In the genomic region with DNA sequence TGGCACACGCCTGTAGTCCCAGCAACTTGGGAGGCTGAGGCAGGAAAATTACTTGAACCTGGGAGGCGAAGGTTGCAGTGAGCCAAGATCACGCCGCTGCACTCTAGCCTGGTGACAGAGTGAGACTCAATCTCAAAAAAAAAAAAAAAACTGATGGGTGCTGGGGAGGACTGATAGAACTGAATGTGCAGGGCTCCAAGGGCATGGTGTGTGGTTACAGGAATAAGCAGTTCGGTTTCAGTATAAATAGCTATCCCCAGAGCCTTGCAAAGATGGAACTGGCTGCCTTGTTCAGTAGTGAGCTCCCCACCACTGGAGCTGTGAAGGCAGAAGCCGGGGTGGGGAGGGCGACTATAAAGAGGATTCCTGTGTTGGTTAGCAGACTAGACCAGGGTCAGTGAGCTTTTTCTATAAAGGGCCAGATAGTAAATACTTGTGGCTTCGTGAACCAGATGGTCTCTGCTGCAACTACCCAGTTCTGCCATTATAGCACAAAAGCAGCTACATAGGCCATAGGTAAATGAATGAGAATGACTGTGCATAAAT, we compare ENCODE assay signal across 19 cellular contexts. TPM values are rescaled to one million over a fixed set of nuclear protein-coding genes. Genes with fewer than 3 reads are reported as not detected.
DNase-seq lines count a peak whose midpoint lies in the region; ATAC-seq and TF ChIP-seq lines count a peak whose summit lies in the region.
"Had no signal": no experiment of that assay in that cellular context is flagged by ENCODE, and none has a peak within 500 bp of the region (broad histone marks: within the 10 kb centered on the region; RNA-seq: fewer than 3 reads in every experiment).

No MANE protein-coding gene starts in this region.

- TF ChIP-seq CTCF in right atrium auricular region (IDR thresholded peaks at IDR 0.05) (no peak), hepatocyte (IDR thresholded peaks at IDR 0.05; ENCODE audit: poor library complexity) (no peak)

- H4K20me1 ChIP-seq in hepatocyte (ENCODE audit: insufficient read depth, poor library complexity, severe bottlenecking), result peaks cover 14% of the 10 kb centered on the region

- no peak for ATAC-seq in T-cell (replicated peaks in 1 of 4)
- ATAC-seq: left lung had no signal

- H3K9me3 Mint-ChIP-seq in activated CD4-positive, alpha-beta T cell treated with anti-CD3 and anti-CD28 coated beads, Interleukin-2, amount 10 ng/mL, durations not matched to agents 24 days and 14 days, result no peaks in the 10 kb centered on the region
- H3K9me3 Mint-ChIP-seq in T-cell, result no peaks in the 10 kb centered on the region
- H3K9me3 Mint-ChIP-seq: activated naive CD4-positive, alpha-beta T cell treated with anti-CD3 and anti-CD28 coated beads, Interleukin-2, amount 50 U/mL, for 24 hours had no signal

- H3K9me3 ChIP-seq in right atrium auricular region (no peaks in the 10 kb centered on the region), skeletal muscle tissue (ENCODE audit: control insufficient read depth in 3 of 3, low read length in 3 of 3) (no peaks in the 10 kb centered on the region), hepatocyte (ENCODE audit: low read depth) (no peaks in the 10 kb centered on the region)
- H3K9me3 ChIP-seq: left lung had no signal

- no peaks in the 10 kb centered on the region for H3K9me2 ChIP-seq in hepatocyte (replicated peaks; ENCODE audit: insufficient read depth)

- peak overlapping the region in 1 of 3 donors; percentile 45 for H3K9ac ChIP-seq in skeletal muscle tissue (ENCODE audit: low read depth in 1 of 3, low read length in 3 of 3)

- 83% methylated on average over 8 of the region's 8 CpGs for WGBS in hepatocyte (ENCODE audit: low lambda C conversion rate, missing lambda C conversion rate)

- H3K4me3 Mint-ChIP-seq in activated CD4-positive, alpha-beta T cell treated with anti-CD3 and anti-CD28 coated beads, Interleukin-2, amount 10 ng/mL, durations not matched to agents 24 days and 14 days, result no peak overlapping the region
- H3K4me3 Mint-ChIP-seq in T-cell, result peak overlapping the region in 1 of 3 donors; percentile 70

- peaks cover 9% of the 10 kb centered on the region for H3K36me3 Mint-ChIP-seq in activated CD4-positive, alpha-beta T cell treated with anti-CD3 and anti-CD28 coated beads, Interleukin-2, amount 10 ng/mL, durations not matched to agents 24 days and 14 days (ENCODE audit: low read depth)
- peaks cover 14% of the 10 kb centered on the region for H3K36me3 Mint-ChIP-seq in T-cell

- intact Hi-C loops in activated CD4-positive, alpha-beta T cell treated with anti-CD3 and anti-CD28 coated beads, Interleukin-2, amount 10 ng/mL, durations not matched to agents 24 days and 14 days (cut with micrococcal nuclease), result no loop called here

- CTCF ChIA-PET in T-cell (lab: Charles Lee), result no interaction called here

- H3K36me3 ChIP-seq in right atrium auricular region, result no peaks in the 10 kb centered on the region
- H3K36me3 ChIP-seq in skeletal muscle tissue (ENCODE audit: control insufficient read depth in 3 of 3, insufficient read depth in 3 of 3, low read length in 3 of 3), result peaks cover 0 to 10% (median 9%) of the 10 kb centered on the region in 3 donors
- H3K36me3 ChIP-seq in hepatocyte (replicated peaks; ENCODE audit: insufficient read depth, low read depth), result no peaks in the 10 kb centered on the region

- H3K4me1 ChIP-seq in right atrium auricular region (peaks cover 0 to 66% of the 10 kb centered on the region in 2 donors), skeletal muscle tissue (ENCODE audit: control insufficient read depth in 3 of 3, insufficient read depth in 3 of 3, low read length in 3 of 3) (peaks cover 47 to 69% (median 61%) of the 10 kb centered on the region in 3 donors), hepatocyte (ENCODE audit: insufficient read depth) (peaks cover 12% of the 10 kb centered on the region)

- peak overlapping the region; percentile 34 for H3K27ac Mint-ChIP-seq in activated CD4-positive, alpha-beta T cell treated with anti-CD3 and anti-CD28 coated beads, Interleukin-2, amount 10 ng/mL, durations not matched to agents 24 days and 14 days
- H3K27ac Mint-ChIP-seq in T-cell, result peak overlapping the region; percentile 66 to 73

- H3K4me2 ChIP-seq in hepatocyte, result no peak overlapping the region
- H3K4me2 ChIP-seq: smooth muscle cell had no signal

- H3K27me3 Mint-ChIP-seq in activated CD4-positive, alpha-beta T cell treated with anti-CD3 and anti-CD28 coated beads, Interleukin-2, amount 10 ng/mL, durations not matched to agents 24 days and 14 days, result no peaks in the 10 kb centered on the region
- no peaks in the 10 kb centered on the region for H3K27me3 Mint-ChIP-seq in T-cell
- H3K27me3 Mint-ChIP-seq: activated naive CD4-positive, alpha-beta T cell treated with anti-CD3 and anti-CD28 coated beads, Interleukin-2, amount 50 U/mL, for 24 hours had no signal

- peaks cover 78% of the 10 kb centered on the region for H3K79me2 ChIP-seq in hepatocyte

- H3K27ac ChIP-seq in right atrium auricular region, result peak overlapping the region; percentile 77 to 79
- H3K27ac ChIP-seq in skeletal muscle tissue (ENCODE audit: low read depth, low read length), result peak overlapping the region; percentile 69
- H3K27ac ChIP-seq in hepatocyte, result no peak overlapping the region

- no peaks in the 10 kb centered on the region for H3K27me3 ChIP-seq in right atrium auricular region
- H3K27me3 ChIP-seq in skeletal muscle tissue (ENCODE audit: control insufficient read depth in 3 of 3, insufficient read depth in 3 of 3, low read length in 3 of 3), result no peaks in the 10 kb centered on the region
- H3K27me3 ChIP-seq in hepatocyte, result no peaks in the 10 kb centered on the region
- H3K27me3 ChIP-seq: left lung had no signal

- H3K4me3 ChIP-seq in right atrium auricular region (no peak overlapping the region), skeletal muscle tissue (ENCODE audit: low read length in 3 of 3) (peak overlapping the region in 1 of 3 donors; percentile 29), hepatocyte (no peak overlapping the region)
- H3K4me3 ChIP-seq: left lung, smooth muscle cell had no signal

- H2AFZ ChIP-seq in hepatocyte, result no peak overlapping the region

- H3K4me1 Mint-ChIP-seq in activated CD4-positive, alpha-beta T cell treated with anti-CD3 and anti-CD28 coated beads, Interleukin-2, amount 10 ng/mL, durations not matched to agents 24 days and 14 days, result peaks cover 63% of the 10 kb centered on the region
- H3K4me1 Mint-ChIP-seq in T-cell, result peaks cover 80 to 85% (median 83%) of the 10 kb centered on the region in 3 donors

- POLR2A ChIA-PET in T-cell (lab: Charles Lee), result interaction anchor here in 1 of 2 donors (0.5 kb wide), 1 partner anchor 30 kb away, joined by 3 read pairs; no protein-coding TSS in a partner anchor

- no peak for DNase-seq in activated CD4-positive, alpha-beta T cell treated with anti-CD3 and anti-CD28 coated beads, Interleukin-2, amount 10 ng/mL, durations not matched to agents 24 days and 14 days
- DNase-seq in activated CD4-positive, alpha-beta T cell treated with anti-CD3 and anti-CD28 coated beads for 4 hours, result no peak
- DNase-seq in T-cell, result peak in 1 of 34 experiments; percentile 0
- no peak for DNase-seq in right atrium auricular region (ENCODE audit: low spot score)
- DNase-seq in NCI-H1092 treated with DMSO at 0.1 percent for 48 hours (lab: John Stamatoyannopoulos, UW), result no peak
- no peak for DNase-seq in DMS53 (lab: John Stamatoyannopoulos, UW)
- no peak for DNase-seq in hepatocyte (ENCODE audit: low spot score)
- DNase-seq: 8988T; activated CD4-positive, alpha-beta T cell treated with anti-CD3 and anti-CD28 coated beads, Interleukin-2, amount 50 U/mL, for 4 hours; DND-41; GOT3; left lung; NCI-H187; NCI-H446 treated with DMSO at 0.1 percent for 48 hours; NK-92 treated with Interleukin-12 subunit alpha and Interleukin-12 subunit beta, amount 100 ng/mL, for 24 hours; stimulated activated CD4-positive, alpha-beta T cell treated with anti-CD3 and anti-CD28 coated beads, Interleukin-4, amount 100 ng/mL, for 4 hours had no signal

RNA-seq across cellular contexts. Expression of a gene that starts 5.9 kb away (rescaled TPM):
- 16.8 and 18.7 TPM in 2 replicates for total RNA-seq in activated CD4-positive, alpha-beta T cell treated with anti-CD3 and anti-CD28 coated beads, Interleukin-2, amount 10 ng/mL, durations not matched to agents 24 days and 14 days
- total RNA-seq in T-cell (100 to 1,000 TPM in 2 of 5 donors, 10 to 100 TPM in 3; 55.9 to 152 (median 68.3) TPM), right atrium auricular region (100 to 1,000 TPM; 108 TPM), skeletal muscle tissue (14.1 TPM), hepatocyte (108 and 110 TPM in 2 replicates)
- polyA plus RNA-seq in hepatocyte, result 105 and 114 TPM in 2 replicates

RNA-seq across cellular contexts. Expression of a gene that starts 48.3 kb away (rescaled TPM):
- total RNA-seq in activated CD4-positive, alpha-beta T cell treated with anti-CD3 and anti-CD28 coated beads, Interleukin-2, amount 10 ng/mL, durations not matched to agents 24 days and 14 days, result 46.9 and 47.7 TPM in 2 replicates
- 10 to 100 TPM; 20.5 to 39.2 (median 21.1) TPM for total RNA-seq in T-cell
- total RNA-seq in right atrium auricular region, result 1 to 10 TPM; 9.6 to 9.8 TPM
- total RNA-seq in skeletal muscle tissue, result 9.9 TPM
- total RNA-seq in hepatocyte, result 17.4 and 19.0 TPM in 2 replicates
- polyA plus RNA-seq in hepatocyte, result 15.6 and 17.2 TPM in 2 replicates
